32 cellular contexts compared by ENCODE assay signal in the genomic region with DNA sequence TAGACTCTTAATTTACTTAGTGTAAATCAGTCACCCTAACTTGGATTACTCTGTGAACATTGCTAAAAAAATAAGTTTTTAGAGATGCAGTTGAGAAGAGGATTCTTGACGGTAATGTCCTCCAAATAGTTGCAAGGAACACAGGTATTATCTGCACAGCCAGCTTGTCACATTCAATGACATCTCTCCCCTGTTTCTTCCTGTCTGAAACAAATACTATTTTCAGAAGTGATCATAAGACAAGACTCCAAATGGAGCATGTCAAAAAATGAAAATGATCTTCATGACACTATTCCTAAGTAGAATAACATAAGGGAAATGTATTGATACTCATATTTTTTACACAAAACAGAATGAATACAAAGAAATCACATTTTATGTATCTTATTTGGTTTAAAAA.
"Had no signal": no experiment of that assay in that cellular context is flagged by ENCODE, and none has a peak within 500 bp of the region (broad histone marks: within the 10 kb centered on the region; RNA-seq: fewer than 3 reads in every experiment).

No MANE protein-coding gene starts in this region.

- H3K4me1 ChIP-seq: adrenal gland, ascending aorta, body of pancreas, breast epithelium had no signal

- H3K27me3 ChIP-seq: adrenal gland, ascending aorta, body of pancreas, brain microvascular endothelial cell, breast epithelium, cardiac muscle cell had no signal

- H3K9me3 ChIP-seq: adrenal gland, ascending aorta, body of pancreas, breast epithelium had no signal

- H3K36me3 ChIP-seq: adrenal gland, ascending aorta, brain microvascular endothelial cell, breast epithelium, cardiac muscle cell had no signal

- ATAC-seq: activated naive CD4-positive, alpha-beta T cell treated with anti-CD3 and anti-CD28 coated beads, Interleukin-2, amount 50 U/mL, for 72 hours; activated naive CD8-positive, alpha-beta T cell treated with anti-CD3 and anti-CD28 coated beads, Interleukin-2, amount 50 U/mL, for 24 hours; activated T-cell treated with anti-CD3 and anti-CD28 coated beads, Interleukin-2, amount 50 U/mL, for 4 hours; activated T-cell treated with anti-CD3 and anti-CD28 coated beads, Interleukin-2, amount 50 U/mL, for 72 hours; activated T-helper 17 cell treated with anti-CD3 and anti-CD28 coated beads, Interleukin-2, amount 50 U/mL, for 72 hours; body of pancreas had no signal

- FAIRE-seq: astrocyte, bronchial epithelial cell had no signal

- H3K4me3 ChIP-seq: adrenal gland, ascending aorta, body of pancreas, breast epithelium, cardiac muscle cell had no signal

- H3K27ac ChIP-seq: adrenal gland, ascending aorta, body of pancreas, brain microvascular endothelial cell, breast epithelium, cardiac muscle cell had no signal

- DNase-seq: activated effector memory CD4-positive, alpha-beta T cell treated with anti-CD3 and anti-CD28 coated beads, Interleukin-2, amount 50 U/mL, for 16 hours; activated effector memory CD4-positive, alpha-beta T cell treated with Interleukin-2 at 50 U/mL for 16 hours; activated gamma-delta T cell; activated gamma-delta T cell treated with Interleukin-2 at 50 U/mL for 16 hours; activated naive CD4-positive, alpha-beta T cell; activated naive CD4-positive, alpha-beta T cell treated with anti-CD3 and anti-CD28 coated beads for 36 hours; activated naive CD4-positive, alpha-beta T cell treated with anti-CD3 and anti-CD28 coated beads, Interleukin-2, amount 10 ng/mL, durations not matched to agents 7 days and 5 days; activated naive CD4-positive, alpha-beta T cell treated with anti-CD3 and anti-CD28 coated beads, Interleukin-2, amount 50 U/mL, for 16 hours; activated naive CD4-positive, alpha-beta T cell treated with Interleukin-2 at 50 U/mL for 16 hours; activated naive CD8-positive, alpha-beta T cell treated with anti-CD3 and anti-CD28 coated beads for 36 hours; activated naive CD8-positive, alpha-beta T cell treated with anti-CD3 and anti-CD28 coated beads, Interleukin-2, amount 10 ng/mL, durations not matched to agents 7 days and 5 days; activated naive CD8-positive, alpha-beta T cell treated with anti-CD3 and anti-CD28 coated beads, Interleukin-2, amount 50 U/mL, for 24 hours; activated T-cell treated with anti-CD3 and anti-CD28 coated beads for 4 hours; activated T-cell treated with anti-CD3 and anti-CD28 coated beads, Interleukin-2, amount 50 U/mL, for 1 hour; activated T-cell treated with anti-CD3 and anti-CD28 coated beads, Interleukin-2, amount 50 U/mL, for 24 hours; activated T-cell treated with anti-CD3 and anti-CD28 coated beads, Interleukin-2, amount 50 U/mL, for 4 hours; activated T-cell treated with anti-CD3 and anti-CD28 coated beads, Interleukin-2, amount 50 U/mL, for 48 hours; activated T-cell treated with anti-CD3 and anti-CD28 coated beads, Interleukin-2, amount 50 U/mL, for 72 hours; adrenal gland; amniotic stem cell; anterior cingulate cortex; aorta; body of pancreas; brain microvascular endothelial cell; central memory CD4-positive, alpha-beta T cell had no signal
